14 cellular contexts compared by ENCODE assay signal in the genomic region with DNA sequence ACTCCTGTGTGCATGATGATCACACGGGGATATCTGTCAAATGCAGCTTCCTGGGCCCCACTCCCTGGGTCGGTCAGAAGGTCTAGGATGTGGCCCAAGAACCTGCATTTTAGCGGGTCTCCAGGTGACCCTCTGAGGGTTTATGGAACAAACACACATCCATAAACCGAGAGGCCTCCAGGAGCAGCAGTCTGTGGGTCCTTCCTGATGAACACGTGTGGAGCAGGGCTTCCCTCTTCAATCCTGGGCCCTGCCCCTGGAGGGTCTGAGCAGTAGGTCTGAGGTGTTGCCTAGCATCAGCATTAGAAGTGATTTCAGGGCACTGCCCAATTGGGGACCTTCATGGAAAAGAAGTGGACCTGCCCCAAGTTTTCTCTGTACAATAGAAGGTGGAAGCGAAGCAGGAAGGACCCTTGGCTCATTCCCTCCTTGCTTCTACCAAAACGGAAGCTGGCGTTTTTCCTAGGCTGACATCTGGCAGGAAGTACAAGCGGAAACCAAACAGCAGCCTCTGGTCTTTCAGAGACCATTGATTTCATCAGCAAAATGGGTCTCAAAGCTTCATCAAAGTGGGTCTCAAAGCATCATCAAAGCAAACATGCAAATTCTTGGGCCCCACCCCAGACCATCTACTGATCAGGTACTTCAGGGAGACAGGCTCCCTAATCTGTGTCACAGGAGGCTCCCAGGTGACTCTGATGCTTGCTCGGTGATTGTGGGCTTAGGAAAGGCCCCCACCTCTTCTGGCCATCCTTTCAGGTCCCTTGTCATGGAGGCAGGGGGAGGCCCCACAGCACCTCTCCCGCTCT. TPM values are rescaled to one million over a fixed set of nuclear protein-coding genes. Genes with fewer than 3 reads are reported as not detected.
A peak's percentile ranks its signal among the peaks of the same experiment; 100 is the strongest.
DNase-seq lines count a peak whose midpoint lies in the region; ATAC-seq and TF ChIP-seq lines count a peak whose summit lies in the region.
"Had no signal": no experiment of that assay in that cellular context is flagged by ENCODE, and none has a peak within 500 bp of the region (broad histone marks: within the 10 kb centered on the region; RNA-seq: fewer than 3 reads in every experiment).

No MANE protein-coding gene starts in this region.

- ATAC-seq in Right ventricle myocardium inferior, result peak; percentile 24
- no peak for ATAC-seq in Right ventricle myocardium superior (ENCODE audit: poor library complexity)
- ATAC-seq in HG02981 (IDR thresholded peaks at IDR 0.05; ENCODE audit: unreplicated experiment), result peak; percentile 16
- peak; percentile 14 for ATAC-seq in esophagus mucosa
- peak; percentile 33 for ATAC-seq in upper lobe of right lung
- ATAC-seq: A549 had no signal

- H3K27ac ChIP-seq in upper lobe of right lung, result peak overlapping the region; percentile 51
- H3K27ac ChIP-seq: transverse colon had no signal

- H3K9me3 ChIP-seq in upper lobe of right lung, result no peaks in the 10 kb centered on the region
- H3K9me3 ChIP-seq: A549, transverse colon had no signal

- H3K4me1 Mint-ChIP-seq in immature natural killer cell, result no peaks in the 10 kb centered on the region

- peaks cover 0 to 5% (median 0%) of the 10 kb centered on the region in 3 donors for H3K27me3 Mint-ChIP-seq in immature natural killer cell (ENCODE audit: low read depth in 3 of 3)

- no peaks in the 10 kb centered on the region for H3K9me3 Mint-ChIP-seq in immature natural killer cell

- no peak for DNase-seq in Right ventricle myocardium inferior (ENCODE audit: missing footprints)
- no peak for DNase-seq in Right ventricle myocardium superior
- DNase-seq in upper lobe of right lung, result no peak
- DNase-seq in RPMI8226, result no peak
- no peak for DNase-seq in immature natural killer cell
- DNase-seq in NCI-H69 (lab: John Stamatoyannopoulos, UW), result no peak
- DNase-seq: activated CD4-positive, alpha-beta T cell treated with anti-CD3 and anti-CD28 coated beads, Interleukin-2, amount 50 U/mL, for 4 hours; activated gamma-delta T cell; Calu3; NCI-H2227 treated with DMSO at 0.1 percent for 48 hours; transverse colon had no signal

- H3K4me3 Mint-ChIP-seq in immature natural killer cell, result no peak overlapping the region

- no peak overlapping the region for H3K27ac Mint-ChIP-seq in immature natural killer cell

- H3K27me3 ChIP-seq in upper lobe of right lung, result no peaks in the 10 kb centered on the region
- H3K27me3 ChIP-seq: transverse colon had no signal

- peaks cover 13% of the 10 kb centered on the region for H3K4me1 ChIP-seq in upper lobe of right lung

- H3K36me3 Mint-ChIP-seq in immature natural killer cell, result peaks cover 9 to 17% (median 14%) of the 10 kb centered on the region in 3 donors

- H3K36me3 ChIP-seq in upper lobe of right lung, result peaks cover 10% of the 10 kb centered on the region
- H3K36me3 ChIP-seq: transverse colon had no signal

- no peak overlapping the region for H3K4me3 ChIP-seq in upper lobe of right lung
- H3K4me3 ChIP-seq: A549, transverse colon had no signal

- intact Hi-C loops in Right ventricle myocardium inferior (cut with DNase I) (no loop called here), Right ventricle myocardium superior (cut with DNase I) (no loop called here), upper lobe of right lung (cut with DNase I) (no loop called here)

- no peak for TF ChIP-seq CTCF in upper lobe of right lung (IDR thresholded peaks at IDR 0.05)

RNA-seq across cellular contexts. Expression of a gene that starts 30.7 kb away (rescaled TPM):
- 21.3 TPM for total RNA-seq in Right ventricle myocardium inferior
- 23.1 TPM for total RNA-seq in Right ventricle myocardium superior
- 63.3 TPM for total RNA-seq in esophagus mucosa
- total RNA-seq in upper lobe of right lung, result 34.6 TPM
- polyA plus RNA-seq in immature natural killer cell, result 10 to 100 TPM; 12.7 to 28.6 (median 24.6) TPM
